1 cellular context compared by ENCODE assay signal in the genomic region with DNA sequence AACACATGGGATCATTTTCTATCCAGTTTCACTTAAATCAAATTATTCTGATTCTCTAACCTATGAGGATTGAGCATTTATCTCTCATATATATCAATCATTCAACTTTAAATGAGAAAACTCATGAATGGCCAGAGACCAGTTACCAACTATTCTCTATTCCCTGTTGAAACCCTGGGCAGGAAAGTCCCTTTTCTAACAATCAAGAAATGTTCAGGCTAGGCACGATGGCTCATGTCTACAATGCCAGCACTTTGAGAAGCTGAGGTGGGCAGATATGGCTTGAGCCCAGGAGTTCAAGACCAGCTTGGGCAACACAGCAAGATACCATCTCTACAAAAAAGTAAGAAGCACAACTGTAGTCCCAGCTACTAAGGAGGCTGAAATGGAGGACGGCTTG.
TF ChIP-seq lines count a peak whose summit lies in the region.

No MANE protein-coding gene starts in this region.

TF ChIP-seq in H1, 55 proteins besides CTCF, POLR2A, EP300 and RAD21:
- TF ChIP-seq JUND (IDR thresholded peaks at IDR 0.05; ENCODE audit: low read length) (no peak), NANOG (IDR thresholded peaks at IDR 0.05; ENCODE audit: insufficient read depth, low read depth, low read length, poor library complexity, severe bottlenecking) (no peak), TAF1 (IDR thresholded peaks at IDR 0.05; ENCODE audit: low read depth, low read length) (no peak), HDAC6 (IDR thresholded peaks at IDR 0.05; ENCODE audit: low read depth, low read length) (no peak), RBBP5 (IDR thresholded peaks at IDR 0.05; ENCODE audit: borderline replicate concordance, low read depth, low read length) (no peak), RFX5 (IDR thresholded peaks at IDR 0.05; ENCODE audit: borderline replicate concordance, low read depth, low read length) (no peak), CBX5 (IDR thresholded peaks at IDR 0.05; ENCODE audit: low read depth, low read length) (no peak), SIRT6 (IDR thresholded peaks at IDR 0.05; ENCODE audit: low read length) (no peak), RNF2 (IDR thresholded peaks at IDR 0.05; ENCODE audit: borderline replicate concordance, low read depth, low read length, missing control alignments, poor library complexity, severe bottlenecking) (no peak), EGR1 (IDR thresholded peaks at IDR 0.05; ENCODE audit: borderline replicate concordance, low read depth, low read length) (no peak)
